20 cellular contexts compared by ENCODE assay signal in the genomic region with DNA sequence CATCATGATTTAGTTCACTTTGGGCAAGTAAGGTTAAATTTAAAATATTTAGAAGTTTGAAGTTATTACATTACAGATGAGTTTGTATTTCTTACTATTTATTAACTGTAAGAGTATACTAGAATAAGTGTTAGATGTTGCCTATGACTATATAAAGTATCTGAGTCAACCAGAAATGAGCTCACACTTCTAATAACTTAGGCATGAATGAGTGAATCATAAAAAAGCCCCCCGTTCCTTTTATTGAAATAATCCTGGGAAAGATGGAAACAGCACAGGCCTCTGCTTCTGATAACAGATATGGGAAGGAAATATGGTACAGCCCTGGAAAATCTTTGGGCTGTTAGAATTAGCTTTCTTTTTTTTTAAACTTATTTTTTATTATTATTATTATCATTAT.
DNase-seq lines count a peak whose midpoint lies in the region; FAIRE-seq and TF ChIP-seq lines count a peak whose summit lies in the region.
"Had no signal": no experiment of that assay in that cellular context is flagged by ENCODE, and none has a peak within 500 bp of the region (broad histone marks: within the 10 kb centered on the region; RNA-seq: fewer than 3 reads in every experiment).

No MANE protein-coding gene starts in this region.

- H4K20me1 ChIP-seq in SK-N-SH (ENCODE audit: insufficient read depth), result no peaks in the 10 kb centered on the region

- H3K4me3 Mint-ChIP-seq in HFFc6, result no peak overlapping the region
- H3K4me3 Mint-ChIP-seq: activated CD4-positive, alpha-beta T cell treated with anti-CD3 and anti-CD28 coated beads for 36 hours; activated naive CD8-positive, alpha-beta T cell treated with anti-CD3 and anti-CD28 coated beads, Interleukin-2, amount 50 U/mL, for 24 hours; activated T-helper 17 cell treated with anti-CD3 and anti-CD28 coated beads, Interleukin-2, amount 50 U/mL, for 72 hours; CD8-positive, alpha-beta memory T cell; effector memory CD8-positive, alpha-beta T cell; H9 had no signal

- H3K4me3 ChIP-seq in SK-N-SH (ENCODE audit: low read depth in 2 of 2, low read length in 1 of 2), result no peak overlapping the region
- no peak overlapping the region for H3K4me3 ChIP-seq in fibroblast of mammary gland (ENCODE audit: control insufficient read depth, low read depth, low read length)
- no peak overlapping the region for H3K4me3 ChIP-seq in small intestine (ENCODE audit: low read depth in 1 of 2, low read length in 2 of 2)
- H3K4me3 ChIP-seq: vagina had no signal

- TF ChIP-seq CTCF in HFFc6 (IDR thresholded peaks at IDR 0.05) (no peak), SK-N-SH (IDR thresholded peaks at IDR 0.05) (no peak), fibroblast of mammary gland (conservative IDR thresholded peaks at IDR 0.05; ENCODE audit: control insufficient read depth, insufficient read depth, low read depth, low read length) (no peak)

- 13% methylated on average over 1 of the region's 1 CpG for WGBS in SK-N-SH (ENCODE audit: low lambda C conversion rate)
- 85 to 86% (median 86%) methylated on average over 1 of the region's 1 CpG for WGBS in small intestine, 3 donors

- peak overlapping the region; percentile 27; the same call in 1 of the 2 replicates for H3K4me2 ChIP-seq in SK-N-SH

- H3K9ac ChIP-seq in SK-N-SH, result peak overlapping the region; percentile 39; the same call in 1 of the 2 replicates

- peak overlapping the region in 1 of 2 experiments; percentile 91; a peak in 2 of 4 replicates for H3K27ac ChIP-seq in SK-N-SH (ENCODE audit: low read depth in 2 of 2, low read length in 1 of 2)
- no peak overlapping the region for H3K27ac ChIP-seq in small intestine (ENCODE audit: low read depth in 1 of 2, low read length in 1 of 2)
- H3K27ac ChIP-seq: vagina had no signal

- H3K27me3 Mint-ChIP-seq in HFFc6 (ENCODE audit: insufficient read depth), result no peaks in the 10 kb centered on the region
- H3K27me3 Mint-ChIP-seq: activated CD4-positive, alpha-beta T cell treated with anti-CD3 and anti-CD28 coated beads for 36 hours; activated naive CD8-positive, alpha-beta T cell treated with anti-CD3 and anti-CD28 coated beads, Interleukin-2, amount 50 U/mL, for 24 hours; activated T-helper 17 cell treated with anti-CD3 and anti-CD28 coated beads, Interleukin-2, amount 50 U/mL, for 72 hours; CD8-positive, alpha-beta memory T cell; effector memory CD8-positive, alpha-beta T cell had no signal

- CTCF ChIA-PET in SK-N-SH (lab: Yijun Ruan, JAX), result interaction anchor here (1.0 kb wide), 1 partner anchor 10 kb away, joined by 3 read pairs; no protein-coding TSS in a partner anchor

- H3K9me3 ChIP-seq in SK-N-SH, result no peaks in the 10 kb centered on the region
- H3K9me3 ChIP-seq in small intestine (ENCODE audit: control insufficient read depth, low read depth), result no peaks in the 10 kb centered on the region
- H3K9me3 ChIP-seq: vagina had no signal

- DNase-seq in HFFc6 (peak; percentile 35), SK-N-SH (no peak), fibroblast of mammary gland (ENCODE audit: low read depth) (peak; percentile 74), pulmonary artery endothelial cell (ENCODE audit: low read depth, low spot score) (peak; percentile 84), NCI-H1930 (lab: John Stamatoyannopoulos, UW) (no peak), NCI-H510A (lab: John Stamatoyannopoulos, UW) (no peak), small intestine (no peak), hippocampal formation (lab: John Stamatoyannopoulos, UW) (no peak)
- DNase-seq: activated CD4-positive, alpha-beta T cell treated with anti-CD3 and anti-CD28 coated beads for 36 hours; activated naive CD8-positive, alpha-beta T cell treated with anti-CD3 and anti-CD28 coated beads, Interleukin-2, amount 50 U/mL, for 24 hours; CD8-positive, alpha-beta memory T cell; central memory CD4-positive, alpha-beta T cell; DND-41; effector memory CD8-positive, alpha-beta T cell; H9; left ventricle myocardium superior; NCI-H1105 treated with DMSO at 0.1 percent for 48 hours; stimulated activated CD4-positive, alpha-beta T cell treated with anti-CD3 and anti-CD28 coated beads, Interleukin-4, amount 100 ng/mL, for 24 hours had no signal

- peak in 1 of 2 experiments; percentile 51; a peak in 2 of 4 replicates for TF ChIP-seq EP300 in SK-N-SH (IDR thresholded peaks at IDR 0.05; ENCODE audit: borderline replicate concordance in 1 of 2, low read depth in 1 of 2, low read length in 1 of 2)

- peaks cover 61% of the 10 kb centered on the region for H3K4me1 Mint-ChIP-seq in HFFc6 (ENCODE audit: low read depth)
- H3K4me1 Mint-ChIP-seq: activated T-helper 17 cell treated with anti-CD3 and anti-CD28 coated beads, Interleukin-2, amount 50 U/mL, for 72 hours; CD8-positive, alpha-beta memory T cell had no signal

- peaks cover 0 to 28% of the 10 kb centered on the region in 2 experiments; a peak in 3 of 4 replicates for H3K4me1 ChIP-seq in SK-N-SH (ENCODE audit: control insufficient read depth in 1 of 2, insufficient read depth in 2 of 2, low read depth in 1 of 2, low read length in 1 of 2)
- H3K4me1 ChIP-seq in small intestine (ENCODE audit: control insufficient read depth in 2 of 2, insufficient read depth in 1 of 2, low read depth in 1 of 2, low read length in 1 of 2), result no peaks in the 10 kb centered on the region
- H3K4me1 ChIP-seq: vagina had no signal

- no peaks in the 10 kb centered on the region for H3K27me3 ChIP-seq in SK-N-SH (ENCODE audit: insufficient read depth)
- H3K27me3 ChIP-seq in small intestine (ENCODE audit: control insufficient read depth in 2 of 2, insufficient read depth in 2 of 2, low read length in 2 of 2), result no peaks in the 10 kb centered on the region
- H3K27me3 ChIP-seq: vagina had no signal

- POLR2A ChIA-PET in SK-N-SH (lab: Yijun Ruan, JAX), result no interaction called here

- H3K27ac Mint-ChIP-seq in HFFc6, result peak overlapping the region; percentile 29; the same call in 1 of the 2 replicates
- H3K27ac Mint-ChIP-seq: activated CD4-positive, alpha-beta T cell treated with anti-CD3 and anti-CD28 coated beads for 36 hours; activated naive CD8-positive, alpha-beta T cell treated with anti-CD3 and anti-CD28 coated beads, Interleukin-2, amount 50 U/mL, for 24 hours; activated T-helper 17 cell treated with anti-CD3 and anti-CD28 coated beads, Interleukin-2, amount 50 U/mL, for 72 hours; CD8-positive, alpha-beta memory T cell; effector memory CD8-positive, alpha-beta T cell; H9 had no signal

- H3K36me3 ChIP-seq in SK-N-SH (replicated peaks in 1 of 2; ENCODE audit: control insufficient read depth in 1 of 2, insufficient read depth in 2 of 2, low read length in 1 of 2) (no peaks in the 10 kb centered on the region), small intestine (ENCODE audit: control insufficient read depth in 2 of 2, insufficient read depth in 2 of 2, low read length in 2 of 2) (no peaks in the 10 kb centered on the region)
- H3K36me3 ChIP-seq: vagina had no signal

- no peak overlapping the region for H2AFZ ChIP-seq in SK-N-SH (ENCODE audit: low read depth)

- no peaks in the 10 kb centered on the region for H3K9me2 ChIP-seq in SK-N-SH

- H3K79me2 ChIP-seq in SK-N-SH (ENCODE audit: insufficient read depth), result no peaks in the 10 kb centered on the region

- no peak for TF ChIP-seq RAD21 in SK-N-SH (IDR thresholded peaks at IDR 0.05; ENCODE audit: low read length)

- FAIRE-seq in small intestine (lab: Jason Lieb, UNC), result no peak

- peaks cover 31% of the 10 kb centered on the region for H3F3A ChIP-seq in SK-N-SH (replicated peaks; ENCODE audit: insufficient read depth)

- H3K9me3 Mint-ChIP-seq in HFFc6, result no peaks in the 10 kb centered on the region
- H3K9me3 Mint-ChIP-seq: activated T-helper 17 cell treated with anti-CD3 and anti-CD28 coated beads, Interleukin-2, amount 50 U/mL, for 72 hours; CD8-positive, alpha-beta memory T cell; effector memory CD8-positive, alpha-beta T cell; H9 had no signal

- H3K36me3 Mint-ChIP-seq in HFFc6 (ENCODE audit: low read depth), result no peaks in the 10 kb centered on the region
- H3K36me3 Mint-ChIP-seq: CD8-positive, alpha-beta memory T cell had no signal

TF ChIP-seq in SK-N-SH, 30 proteins besides CTCF, POLR2A, EP300 and RAD21:
- TF ChIP-seq FOSL2 (IDR thresholded peaks at IDR 0.05; ENCODE audit: borderline replicate concordance, low read depth) (peak; percentile 81), USF1 (IDR thresholded peaks at IDR 0.05; ENCODE audit: borderline replicate concordance, low read depth) (no peak), JUND (IDR thresholded peaks at IDR 0.05) (peak; percentile 29; the same call in 1 of the 2 replicates), TCF12 (IDR thresholded peaks at IDR 0.05) (peak; percentile 42; the same call in 1 of the 2 replicates), USF2 (IDR thresholded peaks at IDR 0.05; ENCODE audit: borderline replicate concordance, low read depth, low read length) (no peak), SIN3A (IDR thresholded peaks at IDR 0.05; ENCODE audit: borderline replicate concordance, low read depth, low read length) (no peak), MEF2A (IDR thresholded peaks at IDR 0.05; ENCODE audit: borderline replicate concordance, low read depth) (peak; percentile 72)

Comparison
In these comparisons a context has a peak if more than half of its experiments do, and no peak if none do; other contexts are left out.
1. DNase-seq: peak in HFFc6 (single experiment), fibroblast of mammary gland (single experiment) and pulmonary artery endothelial cell (single experiment); none in SK-N-SH (single experiment), NCI-H1930 (0 of 2), NCI-H510A (single experiment), small intestine (single experiment) and hippocampal formation (0 of 2).